ENCODE assay signal across 31 cellular contexts in the genomic region with DNA sequence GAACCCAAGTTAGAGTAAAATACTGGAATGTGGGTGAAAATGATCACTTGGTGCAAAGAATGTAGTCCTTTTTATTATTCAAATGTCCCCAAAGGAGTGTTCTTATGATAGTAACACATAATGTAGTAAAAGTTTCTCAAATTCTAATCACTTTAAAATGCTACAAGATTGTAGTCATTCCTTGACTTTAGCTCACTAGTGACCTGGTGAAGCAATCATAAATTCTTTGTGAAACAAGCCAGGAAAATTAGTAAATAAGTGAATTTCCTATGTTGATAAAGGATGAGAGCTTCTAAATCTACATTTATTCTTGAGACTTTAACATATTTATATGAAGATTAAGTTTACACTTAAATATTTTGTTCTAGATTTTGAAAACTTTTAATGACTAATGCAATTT. TPM values are rescaled to one million over a fixed set of nuclear protein-coding genes. Genes with fewer than 3 reads are reported as not detected.
"Had no signal": no experiment of that assay in that cellular context is flagged by ENCODE, and none has a peak within 500 bp of the region (broad histone marks: within the 10 kb centered on the region; RNA-seq: fewer than 3 reads in every experiment).

No MANE protein-coding gene starts in this region.

- H3K4me3 ChIP-seq: ascending aorta, Peyer's patch, SJSA1 had no signal

- H3K4me2 ChIP-seq: SK-N-SH had no signal

- H3K4me1 ChIP-seq: ascending aorta, Peyer's patch, SJSA1 had no signal

- DNase-seq: activated CD4-positive, alpha-beta T cell treated with anti-CD3 and anti-CD28 coated beads, Interleukin-2, amount 10 ng/mL, durations not matched to agents 24 days and 14 days; activated CD4-positive, alpha-beta T cell treated with anti-CD3 and anti-CD28 coated beads, Interleukin-2, amount 50 U/mL, for 48 hours; activated CD8-positive, alpha-beta memory T cell treated with anti-CD3 and anti-CD28 coated beads, Interleukin-2, amount 50 U/mL, for 4 hours; activated CD8-positive, alpha-beta T cell treated with anti-CD3 and anti-CD28 coated beads, Interleukin-2, amount 10 ng/mL, durations not matched to agents 7 days and 5 days; activated gamma-delta T cell treated with Interleukin-2 at 50 U/mL for 16 hours; activated naive CD4-positive, alpha-beta T cell treated with anti-CD3 and anti-CD28 coated beads for 36 hours; activated T-cell treated with anti-CD3 and anti-CD28 coated beads for 4 hours; activated T-cell treated with anti-CD3 and anti-CD28 coated beads, Interleukin-2, amount 50 U/mL, for 4 hours; amniotic stem cell; Karpas-422; NCI-H1048; NCI-H1105 treated with DMSO at 0.1 percent for 48 hours; NCI-H1436; NCI-H1694; NCI-H1930; NCI-H2081 treated with DMSO at 0.1 percent for 48 hours; NCI-H226; NCI-H446 treated with DMSO at 0.1 percent for 48 hours; NCI-H524; NK-92 treated with Interleukin-12 subunit alpha and Interleukin-12 subunit beta, amount 100 ng/mL, for 24 hours; PC-3; Peyer's patch; RPMI8226; SHP77 treated with DMSO at 0.1 percent for 48 hours; SK-N-SH had no signal

- H3K9ac ChIP-seq: SK-N-SH had no signal

- ATAC-seq: activated CD8-positive, alpha-beta T cell treated with anti-CD3 and anti-CD28 coated beads, Interleukin-2, amount 10 ng/mL, durations not matched to agents 7 days and 5 days; activated naive CD4-positive, alpha-beta T cell treated with anti-CD3 and anti-CD28 coated beads, Interleukin-2, amount 50 U/mL, for 72 hours; activated T-cell treated with anti-CD3 and anti-CD28 coated beads, Interleukin-2, amount 50 U/mL, for 4 hours had no signal

- H3K27me3 ChIP-seq: ascending aorta, Peyer's patch, SJSA1 had no signal

- H3K9me3 ChIP-seq: ascending aorta, Peyer's patch, SJSA1, SK-N-SH had no signal

- H3K27ac ChIP-seq: ascending aorta, Peyer's patch, SJSA1 had no signal

RNA-seq across cellular contexts. Expression of a gene that starts 30.7 kb away (rescaled TPM):
- total RNA-seq: activated CD4-positive, alpha-beta T cell treated with anti-CD3 and anti-CD28 coated beads, Interleukin-2, amount 10 ng/mL, durations not matched to agents 24 days and 14 days; activated CD8-positive, alpha-beta T cell treated with anti-CD3 and anti-CD28 coated beads, Interleukin-2, amount 10 ng/mL, durations not matched to agents 7 days and 5 days; activated naive CD4-positive, alpha-beta T cell treated with anti-CD3 and anti-CD28 coated beads for 36 hours; activated naive CD4-positive, alpha-beta T cell treated with anti-CD3 and anti-CD28 coated beads, Interleukin-2, amount 50 U/mL, for 72 hours; activated T-cell treated with anti-CD3 and anti-CD28 coated beads, Interleukin-2, amount 50 U/mL, for 4 hours; activated T-helper 1 cell treated with anti-CD3 and anti-CD28 coated beads, Interleukin-12 subunit alpha, Interleukin-12 subunit beta, Interleukin-2, Interleukin-4 antibody, amounts not matched to agents 30 ng/mL and 10 ng/mL and 1 ng/mL, durations not matched to agents 14 hours and 24 hours and 36 hours; ascending aorta; cardiac septum; MCF 10A; PC-3; SJSA1 had no signal

RNA-seq across cellular contexts. Expression of a gene that starts 59.3 kb away (rescaled TPM):
- total RNA-seq: ascending aorta had no signal
